In genomic region chr7:73903321-73904218, GRCh38 we compare ENCODE assay signal across 34 cellular contexts. TPM values are rescaled to one million over a fixed set of nuclear protein-coding genes. Genes with fewer than 3 reads are reported as not detected.
A peak's percentile ranks its signal among the peaks of the same experiment; 100 is the strongest.
DNase-seq lines count a peak whose midpoint lies in the region; ATAC-seq and TF ChIP-seq lines count a peak whose summit lies in the region.
"Had no signal": no experiment of that assay in that cellular context is flagged by ENCODE, and none has a peak within 500 bp of the region (broad histone marks: within the 10 kb centered on the region; RNA-seq: fewer than 3 reads in every experiment).

No MANE protein-coding gene starts in this region.

- TF ChIP-seq CTCF in esophagus muscularis mucosa (IDR thresholded peaks at IDR 0.05) (no peak), osteoblast (IDR thresholded peaks at IDR 0.05; ENCODE audit: extremely low read depth, low read depth, low read length) (no peak)

- H3K9me3 ChIP-seq in esophagus muscularis mucosa (no peaks in the 10 kb centered on the region), osteoblast (ENCODE audit: low read depth, low read length) (no peaks in the 10 kb centered on the region), aorta (ENCODE audit: control insufficient read depth, low read length) (no peaks in the 10 kb centered on the region)

- no peak for TF ChIP-seq POLR2A in esophagus muscularis mucosa (IDR thresholded peaks at IDR 0.05; ENCODE audit: low read depth)

- no peaks in the 10 kb centered on the region for H3K27me3 ChIP-seq in esophagus muscularis mucosa
- H3K27me3 ChIP-seq in osteoblast (ENCODE audit: insufficient read depth, low read length): no peaks in the 10 kb centered on the region
- no peaks in the 10 kb centered on the region for H3K27me3 ChIP-seq in aorta (ENCODE audit: control insufficient read depth in 1 of 2, insufficient read depth in 2 of 2, low read length in 1 of 2)

- peak; percentile 27 for DNase-seq in activated effector memory CD4-positive, alpha-beta T cell treated with anti-CD3 and anti-CD28 coated beads, Interleukin-2, amount 50 U/mL, for 16 hours
- no peak for DNase-seq in activated effector memory CD4-positive, alpha-beta T cell treated with Interleukin-2 at 50 U/mL for 16 hours
- DNase-seq in esophagus muscularis mucosa (ENCODE audit: extremely low spot score) (peak; percentile 86), osteoblast (ENCODE audit: insufficient read length, low spot score, missing footprints) (peak; percentile 65), aorta (peak; percentile 44 to 49), SHP77 (lab: John Stamatoyannopoulos, UW) (no peak), NCI-H510A treated with DMSO at 0.1 percent for 48 hours (lab: John Stamatoyannopoulos, UW) (no peak)
- DNase-seq: activated CD4-positive, alpha-beta T cell treated with anti-CD3 and anti-CD28 coated beads, Interleukin-2, amount 50 U/mL, for 1 hour; activated CD4-positive, CD25-positive, alpha-beta regulatory T cell; activated naive CD4-positive, alpha-beta T cell; activated naive CD8-positive, alpha-beta T cell treated with anti-CD3 and anti-CD28 coated beads, Interleukin-2, amount 50 U/mL, for 24 hours; activated T-cell treated with anti-CD3 and anti-CD28 coated beads, Interleukin-2, amount 50 U/mL, for 4 hours; CD4-positive, alpha-beta T cell; central memory CD4-positive, alpha-beta T cell; DMS 273 treated with DMSO at 0.1 percent for 48 hours; erythroblast; glutamatergic neuron; GOT3; Karpas-422; left ventricle myocardium superior; midbrain; naive B cell; NCI-H1417; NCI-H2029 treated with DMSO at 0.1 percent for 48 hours; NCI-H2227 treated with DMSO at 0.1 percent for 48 hours; NCI-H69; nucleus accumbens; SHP77 treated with DMSO at 0.1 percent for 48 hours; stimulated activated naive B cell treated with anti-CD40 and anti-IgM and Interleukin-4, amounts not matched to agents 10 μg/mL and 1 μg/mL and 100 μg/mL, for 72 hours; SW 1271 had no signal

- no peak for TF ChIP-seq EP300 in esophagus muscularis mucosa (IDR thresholded peaks at IDR 0.05)

- no peaks in the 10 kb centered on the region for H3K36me3 ChIP-seq in esophagus muscularis mucosa
- no peaks in the 10 kb centered on the region for H3K36me3 ChIP-seq in osteoblast (ENCODE audit: insufficient read depth, low read length)
- H3K36me3 ChIP-seq in aorta (ENCODE audit: control insufficient read depth in 1 of 2, insufficient read depth in 2 of 2, low read length in 1 of 2): no peaks in the 10 kb centered on the region

- 95% methylated on average over 12 of the region's 15 CpGs for WGBS in esophagus muscularis mucosa
- 72 to 75% methylated on average over 14 to 15 of the region's 15 CpGs for WGBS in aorta, 2 donors

- H4K20me1 ChIP-seq in osteoblast (ENCODE audit: insufficient read depth, low read length): no peaks in the 10 kb centered on the region

- no peak overlapping the region for H3K4me2 ChIP-seq in osteoblast (ENCODE audit: insufficient read depth, low read length)

- H3K4me3 ChIP-seq in esophagus muscularis mucosa (no peak overlapping the region), osteoblast (ENCODE audit: insufficient read depth, low read length) (no peak overlapping the region), aorta (ENCODE audit: low read length in 2 of 2) (no peak overlapping the region)

- peaks cover 0 to 27% (median 24%) of the 10 kb centered on the region in 4 donors for H3K4me1 ChIP-seq in esophagus muscularis mucosa
- H3K4me1 ChIP-seq in osteoblast (ENCODE audit: insufficient read depth, low read length): peaks cover 18% of the 10 kb centered on the region
- H3K4me1 ChIP-seq in aorta (ENCODE audit: control insufficient read depth in 1 of 2, insufficient read depth in 2 of 2, low read length in 2 of 2): no peaks in the 10 kb centered on the region

- H2AFZ ChIP-seq in osteoblast (ENCODE audit: low read length): no peak overlapping the region

- intact Hi-C loops in esophagus muscularis mucosa (cut with DNase I): no loop called here
- intact Hi-C loops in aorta (cut with DNase I): loop anchor here (5.0 kb wide), 1 partner anchor 89 kb away; no protein-coding TSS in a partner anchor

- H3K79me2 ChIP-seq in osteoblast (ENCODE audit: insufficient read depth, low read length): no peaks in the 10 kb centered on the region

- H3K27ac ChIP-seq in esophagus muscularis mucosa (replicated peaks in 1 of 4) (no peak overlapping the region), osteoblast (ENCODE audit: low read depth, low read length) (no peak overlapping the region), aorta (ENCODE audit: low read depth in 1 of 2, low read length in 2 of 2) (peak overlapping the region; percentile 52 to 88)
- H3K27ac ChIP-seq: HL-60 had no signal

- no peak for ATAC-seq in aorta (ENCODE audit: low FRiP score)
- no peak for ATAC-seq in HG02642 (IDR thresholded peaks at IDR 0.05; ENCODE audit: poor library complexity, unreplicated experiment)
- ATAC-seq: activated naive CD8-positive, alpha-beta T cell treated with anti-CD3 and anti-CD28 coated beads, Interleukin-2, amount 50 U/mL, for 24 hours; activated T-cell treated with anti-CD3 and anti-CD28 coated beads, Interleukin-2, amount 50 U/mL, for 4 hours; left ventricle myocardium superior; stimulated activated naive B cell treated with anti-CD40 and anti-IgM and Interleukin-4, amounts not matched to agents 10 μg/mL and 1 μg/mL and 100 μg/mL, for 72 hours had no signal

RNA-seq across cellular contexts. Expression of gene TMEM270, which starts 42.6 kb away (rescaled TPM):
- total RNA-seq in esophagus muscularis mucosa: not detected
- total RNA-seq in osteoblast: not detected in 2 replicates
- total RNA-seq in aorta: not detected
- polyA plus RNA-seq in aorta: not detected
- total RNA-seq: activated T-cell treated with anti-CD3 and anti-CD28 coated beads, Interleukin-2, amount 50 U/mL, for 4 hours; CD4-positive, alpha-beta T cell; left ventricle myocardium superior; pulmonary artery endothelial cell; urinary bladder had no signal

Comparison
In these comparisons a context has a peak if more than half of its experiments do, and no peak if none do; other contexts are left out.
1. DNase-seq: peak in activated effector memory CD4-positive, alpha-beta T cell treated with anti-CD3 and anti-CD28 coated beads, Interleukin-2, amount 50 U/mL, for 16 hours (single experiment), esophagus muscularis mucosa (single experiment), osteoblast (single experiment) and aorta (2 of 2); none in activated effector memory CD4-positive, alpha-beta T cell treated with Interleukin-2 at 50 U/mL for 16 hours (single experiment), SHP77 (0 of 2) and NCI-H510A treated with DMSO at 0.1 percent for 48 hours (single experiment).
2. H3K27ac ChIP-seq: peak in aorta (2 of 2); none in esophagus muscularis mucosa (0 of 4) and osteoblast (single experiment).